ENCODE assay signal across 11 cellular contexts in the genomic region with DNA sequence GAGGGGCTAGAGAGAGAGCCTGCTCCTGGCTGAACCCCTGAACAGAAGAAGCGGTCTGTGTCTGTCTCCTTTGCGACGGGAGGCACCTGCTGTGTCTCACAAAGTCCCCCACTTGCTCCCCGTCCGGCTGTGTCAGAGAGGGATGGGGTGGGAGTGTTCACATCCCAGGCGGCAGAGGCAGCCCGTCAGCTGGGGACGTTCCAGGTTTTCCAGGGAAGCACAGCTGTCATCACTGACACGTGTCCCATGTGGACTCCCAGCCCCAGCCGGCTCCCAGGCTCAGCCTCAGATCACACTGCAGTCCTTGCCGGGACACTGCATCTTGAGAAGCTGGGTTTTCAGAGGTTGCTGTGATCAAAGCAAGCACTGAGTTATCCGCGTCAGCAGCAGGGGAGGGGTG. TPM values are rescaled to one million over a fixed set of nuclear protein-coding genes. Genes with fewer than 3 reads are reported as not detected.
A peak's percentile ranks its signal among the peaks of the same experiment; 100 is the strongest.
DNase-seq lines count a peak whose midpoint lies in the region; ATAC-seq and TF ChIP-seq lines count a peak whose summit lies in the region.
"Had no signal": no experiment of that assay in that cellular context is flagged by ENCODE, and none has a peak within 500 bp of the region (broad histone marks: within the 10 kb centered on the region; RNA-seq: fewer than 3 reads in every experiment).

No MANE protein-coding gene starts in this region.

- CTCF ChIA-PET in CD4-positive, alpha-beta memory T cell (lab: Charles Lee; ENCODE audit: partially characterized antibody) = no interaction called here

- peak overlapping the region; percentile 12 to 94 (median 59) for H3K4me3 Mint-ChIP-seq in CD4-positive, alpha-beta memory T cell
- H3K4me3 Mint-ChIP-seq in central memory CD8-positive, alpha-beta T cell = peak overlapping the region; percentile 88
- H3K4me3 Mint-ChIP-seq in nephron = peak overlapping the region; percentile 86 to 95 (median 86)

- POLR2A ChIA-PET in CD4-positive, alpha-beta memory T cell (lab: Charles Lee; ENCODE audit: partially characterized antibody) = no interaction called here

- H3K9me2 ChIP-seq in Karpas-422 (replicated peaks; ENCODE audit: insufficient read depth, low read length) = no peaks in the 10 kb centered on the region

- no peak overlapping the region for H3K4me3 ChIP-seq in CD4-positive, alpha-beta memory T cell (ENCODE audit: low read length in 2 of 2)
- H3K4me3 ChIP-seq in Karpas-422 (ENCODE audit: low read length) = peak overlapping the region; percentile 93; the same call in 1 of the 2 replicates

- H2AFZ ChIP-seq in Karpas-422 (ENCODE audit: low read length) = no peak overlapping the region

- peaks cover 19% of the 10 kb centered on the region for H3K79me2 ChIP-seq in Karpas-422 (ENCODE audit: low read length)

- no peaks in the 10 kb centered on the region for H3K27me3 Mint-ChIP-seq in CD4-positive, alpha-beta memory T cell
- no peaks in the 10 kb centered on the region for H3K27me3 Mint-ChIP-seq in central memory CD8-positive, alpha-beta T cell
- peaks cover 4% of the 10 kb centered on the region for H3K27me3 Mint-ChIP-seq in nephron (ENCODE audit: low read depth)

- DNase-seq in CD4-positive, alpha-beta memory T cell = no peak
- DNase-seq in Karpas-422 (no peak), foreskin keratinocyte (no peak), Ammon's horn (ENCODE audit: low spot score) (no peak)
- no peak for DNase-seq in central memory CD8-positive, alpha-beta T cell (ENCODE audit: low spot score in 2 of 2)
- DNase-seq: NCI-H2029 treated with DMSO at 0.1 percent for 48 hours had no signal

- H3K4me1 ChIP-seq in CD4-positive, alpha-beta memory T cell (ENCODE audit: insufficient read depth, low read length) = peaks cover 20% of the 10 kb centered on the region
- H3K4me1 ChIP-seq in Karpas-422 (ENCODE audit: low read length) (peaks cover 19% of the 10 kb centered on the region), foreskin keratinocyte (peaks cover 5% of the 10 kb centered on the region)

- peaks cover 0 to 1% (median 0%) of the 10 kb centered on the region in 8 donors for H3K9me3 Mint-ChIP-seq in CD4-positive, alpha-beta memory T cell
- H3K9me3 Mint-ChIP-seq in central memory CD8-positive, alpha-beta T cell = no peaks in the 10 kb centered on the region
- H3K9me3 Mint-ChIP-seq in nephron = no peaks in the 10 kb centered on the region

- no peaks in the 10 kb centered on the region for H3K27me3 ChIP-seq in CD4-positive, alpha-beta memory T cell (ENCODE audit: insufficient read depth, low read length)
- H3K27me3 ChIP-seq in Karpas-422 (ENCODE audit: low read length) = no peaks in the 10 kb centered on the region
- H3K27me3 ChIP-seq in foreskin keratinocyte = no peaks in the 10 kb centered on the region

- no peak for ATAC-seq in central memory CD8-positive, alpha-beta T cell (replicated peaks; ENCODE audit: extremely low read depth, poor library complexity, severe bottlenecking)
- ATAC-seq in foreskin keratinocyte = no peak
- no peak for ATAC-seq in GM18502 (IDR thresholded peaks at IDR 0.05; ENCODE audit: poor library complexity, unreplicated experiment)
- no peak for ATAC-seq in HG03442 (IDR thresholded peaks at IDR 0.05; ENCODE audit: unreplicated experiment)

- no peaks in the 10 kb centered on the region for H4K20me1 ChIP-seq in Karpas-422 (ENCODE audit: insufficient read depth, low read depth, low read length)

- H3K4me1 Mint-ChIP-seq in CD4-positive, alpha-beta memory T cell = peaks cover 7 to 22% (median 15%) of the 10 kb centered on the region in 4 donors
- H3K4me1 Mint-ChIP-seq in central memory CD8-positive, alpha-beta T cell = peaks cover 9% of the 10 kb centered on the region
- H3K4me1 Mint-ChIP-seq in nephron = peaks cover 16% of the 10 kb centered on the region

- H3K9ac ChIP-seq in Karpas-422 (ENCODE audit: low read length) = peak overlapping the region; percentile 92; the same call in 1 of the 2 replicates

- no peaks in the 10 kb centered on the region for H3K9me3 ChIP-seq in CD4-positive, alpha-beta memory T cell (ENCODE audit: control insufficient read depth in 1 of 2, low read length in 2 of 2)
- H3K9me3 ChIP-seq in Karpas-422 (ENCODE audit: low read length) = no peaks in the 10 kb centered on the region

- peak overlapping the region in 2 of 7 donors; percentile 65 to 76 for H3K27ac Mint-ChIP-seq in CD4-positive, alpha-beta memory T cell
- H3K27ac Mint-ChIP-seq in central memory CD8-positive, alpha-beta T cell (ENCODE audit: low read depth) = no peak overlapping the region
- peak overlapping the region in 1 of 3 experiments; percentile 38 for H3K27ac Mint-ChIP-seq in nephron

- no peak overlapping the region for H3K27ac ChIP-seq in CD4-positive, alpha-beta memory T cell (ENCODE audit: low read depth, low read length)
- H3K27ac ChIP-seq in Karpas-422 (ENCODE audit: low read length) (no peak overlapping the region), foreskin keratinocyte (no peak overlapping the region)

- peak overlapping the region; percentile 92 for H3K4me2 ChIP-seq in Karpas-422 (ENCODE audit: low read depth, low read length, poor library complexity, severe bottlenecking)

- intact Hi-C loops in CD4-positive, alpha-beta memory T cell (cut with micrococcal nuclease) = loop anchor here (5.0 to 10.0 kb wide), 3 partner anchors 118 to 448 kb away; partner anchors contain the start of genes CRAMP1, IFT140, MAPK8IP3 and MSRB1

- peaks cover 5 to 16% of the 10 kb centered on the region in 2 donors for H3K36me3 Mint-ChIP-seq in CD4-positive, alpha-beta memory T cell
- peaks cover 13% of the 10 kb centered on the region for H3K36me3 Mint-ChIP-seq in central memory CD8-positive, alpha-beta T cell (ENCODE audit: insufficient read depth)
- H3K36me3 Mint-ChIP-seq in nephron (ENCODE audit: low read depth) = peaks cover 10% of the 10 kb centered on the region

- TF ChIP-seq CTCF in nephron (IDR thresholded peaks at IDR 0.05; ENCODE audit: unreplicated experiment in 3 of 3) (no peak), foreskin keratinocyte (conservative IDR thresholded peaks at IDR 0.05) (no peak)

- no peaks in the 10 kb centered on the region for H3K36me3 ChIP-seq in CD4-positive, alpha-beta memory T cell (ENCODE audit: insufficient read depth, low read length)
- H3K36me3 ChIP-seq in Karpas-422 (ENCODE audit: insufficient read depth, low read length) = no peaks in the 10 kb centered on the region

RNA-seq across cellular contexts. Expression of gene TELO2, which starts 1.6 kb away (rescaled TPM):
- total RNA-seq in CD4-positive, alpha-beta memory T cell = 10 to 100 TPM; 55.3 to 56.0 TPM
- polyA plus RNA-seq in CD4-positive, alpha-beta memory T cell = 10 to 100 TPM; 11.3 to 14.5 TPM
- total RNA-seq in Karpas-422 (2014; rRNA removed; shearing (Covaris generic); ENCODE audit: low replicate concordance) = 8.7 and 22.0 TPM in 2 replicates
- total RNA-seq in foreskin keratinocyte = 36.4 and 37.9 TPM in 2 replicates
- 39.8 and 44.7 TPM in 2 replicates for polyA plus RNA-seq in foreskin keratinocyte

RNA-seq across cellular contexts. Expression of gene PTX4, which starts 6.0 kb away (rescaled TPM):
- not detected for total RNA-seq in CD4-positive, alpha-beta memory T cell
- polyA plus RNA-seq in CD4-positive, alpha-beta memory T cell = not detected
- not detected in 2 replicates for total RNA-seq in Karpas-422 (2014; rRNA removed; shearing (Covaris generic); ENCODE audit: low replicate concordance)
- total RNA-seq in foreskin keratinocyte = not detected in 2 replicates
- not detected in 2 replicates for polyA plus RNA-seq in foreskin keratinocyte
- total RNA-seq: dermis blood vessel endothelial cell, left lobe of liver had no signal

RNA-seq across cellular contexts. Expression of gene CLCN7, which starts 19.9 kb away (rescaled TPM):
- total RNA-seq in CD4-positive, alpha-beta memory T cell = 100 to 1,000 TPM; 105 to 111 TPM
- 10 to 100 TPM; 18.1 to 29.6 TPM for polyA plus RNA-seq in CD4-positive, alpha-beta memory T cell
- 8.9 and 29.2 TPM in 2 replicates for total RNA-seq in Karpas-422 (2014; rRNA removed; shearing (Covaris generic); ENCODE audit: low replicate concordance)
- total RNA-seq in foreskin keratinocyte = 32.2 and 37.7 TPM in 2 replicates
- polyA plus RNA-seq in foreskin keratinocyte = 25.2 and 28.2 TPM in 2 replicates

RNA-seq across cellular contexts. Expression of gene TMEM204, which starts 38.8 kb away (rescaled TPM):
- 100 to 1,000 TPM; 124 to 125 TPM for total RNA-seq in CD4-positive, alpha-beta memory T cell
- polyA plus RNA-seq in CD4-positive, alpha-beta memory T cell = 10 to 100 TPM; 95.9 to 97.1 TPM
- not detected in 2 replicates for total RNA-seq in Karpas-422 (2014; rRNA removed; shearing (Covaris generic); ENCODE audit: low replicate concordance)
- total RNA-seq in foreskin keratinocyte = 4.1 and 10.7 TPM in 2 replicates
- 4.8 and 12.2 TPM in 2 replicates for polyA plus RNA-seq in foreskin keratinocyte

RNA-seq across cellular contexts. Expression of gene CCDC154, which starts 50.4 kb away (rescaled TPM):
- total RNA-seq in CD4-positive, alpha-beta memory T cell = 10 to 100 TPM; 12.1 to 14.7 TPM
- under 1 TPM in 1 of 2 donors, not detected in 1; 0.13 TPM for polyA plus RNA-seq in CD4-positive, alpha-beta memory T cell
- 0.11 TPM in 1 of 2 replicates, not detected in the other for total RNA-seq in Karpas-422 (2014; rRNA removed; shearing (Covaris generic); ENCODE audit: low replicate concordance)
- total RNA-seq in foreskin keratinocyte = 0.07 and 0.14 TPM in 2 replicates
- 0.22 and 0.28 TPM in 2 replicates for polyA plus RNA-seq in foreskin keratinocyte
